Comparison of ENCODE assay signal across 11 cellular contexts in genomic region chr7:74059681-74060588, GRCh38. TPM values are rescaled to one million over a fixed set of nuclear protein-coding genes. Genes with fewer than 3 reads are reported as not detected.
DNase-seq lines count a peak whose midpoint lies in the region; ATAC-seq and TF ChIP-seq lines count a peak whose summit lies in the region.
"Had no signal": no experiment of that assay in that cellular context is flagged by ENCODE, and none has a peak within 500 bp of the region (broad histone marks: within the 10 kb centered on the region; RNA-seq: fewer than 3 reads in every experiment).

No MANE protein-coding gene starts in this region.

- DNase-seq in LNCaP clone FGC (ENCODE audit: low read depth) (peak; percentile 37), astrocyte of the spinal cord (ENCODE audit: low read depth, low spot score) (no peak), immature natural killer cell (no peak), stomach (peak; percentile 96), MM.1S (no peak), AG08395 (ENCODE audit: low spot score) (no peak)
- DNase-seq: stimulated activated naive CD4-positive, alpha-beta T cell treated with Interleukin-2 at 50 U/mL for 16 hours had no signal

- no peak for ATAC-seq in GM19035 (IDR thresholded peaks at IDR 0.05; ENCODE audit: unreplicated experiment)
- ATAC-seq in HG02840 (IDR thresholded peaks at IDR 0.05; ENCODE audit: low FRiP score, unreplicated experiment) = no peak
- ATAC-seq: activated T-helper 17 cell treated with anti-CD3 and anti-CD28 coated beads, Interleukin-2, amount 50 U/mL, for 72 hours had no signal

- H3K9me3 ChIP-seq in stomach = no peaks in the 10 kb centered on the region
- H3K9me3 ChIP-seq in MM.1S (replicated peaks; ENCODE audit: insufficient read depth, low read length) = no peaks in the 10 kb centered on the region

- no peaks in the 10 kb centered on the region for H3K79me2 ChIP-seq in MM.1S (ENCODE audit: low read length)

- in situ Hi-C loops in astrocyte of the spinal cord (cut with HindIII; ENCODE audit: low sequenced_read_pairs) = no loop called here

- H3K9ac ChIP-seq in MM.1S (ENCODE audit: low read length) = no peak overlapping the region

- peak; percentile 31; the same call in 1 of the 2 replicates for TF ChIP-seq CTCF in LNCaP clone FGC (IDR thresholded peaks at IDR 0.05; ENCODE audit: control insufficient read depth, extremely low read depth, insufficient read depth)
- peak; percentile 3 for TF ChIP-seq CTCF in astrocyte of the spinal cord (IDR thresholded peaks at IDR 0.05; ENCODE audit: low read depth, low read length)
- peak in 2 of 7 experiments; percentile 13 to 21 for TF ChIP-seq CTCF in stomach (IDR thresholded peaks at IDR 0.05)
- no peak for TF ChIP-seq CTCF in MM.1S (IDR thresholded peaks at IDR 0.05; ENCODE audit: low read length)

- no peaks in the 10 kb centered on the region for H3K36me3 Mint-ChIP-seq in immature natural killer cell
- H3K36me3 Mint-ChIP-seq: memory B cell had no signal

- no peaks in the 10 kb centered on the region for H3K9me2 ChIP-seq in MM.1S (replicated peaks; ENCODE audit: insufficient read depth, low read length)

- no peak for TF ChIP-seq EP300 in stomach (IDR thresholded peaks at IDR 0.05)

- no peaks in the 10 kb centered on the region for H3K27me3 ChIP-seq in stomach
- H3K27me3 ChIP-seq in MM.1S (replicated peaks; ENCODE audit: insufficient read depth, low read length) = peaks cover 42% of the 10 kb centered on the region

- H3K4me3 ChIP-seq in LNCaP clone FGC (ENCODE audit: low read depth, low read length) = no peak overlapping the region
- H3K4me3 ChIP-seq in astrocyte of the spinal cord (ENCODE audit: low read depth, low read length) = no peak overlapping the region
- peak overlapping the region in 1 of 4 donors; percentile 0 for H3K4me3 ChIP-seq in stomach
- no peak overlapping the region for H3K4me3 ChIP-seq in MM.1S (ENCODE audit: low read length)

- 26 to 49% (median 36%) methylated on average over 17 to 21 of the region's 21 CpGs for WGBS in stomach, 5 donors

- H3K27ac ChIP-seq in stomach (peak overlapping the region; percentile 92 to 95 (median 95)), MM.1S (ENCODE audit: low read length) (no peak overlapping the region)

- H3K4me2 ChIP-seq in MM.1S (ENCODE audit: low read depth, low read length) = no peak overlapping the region

- H3K4me3 Mint-ChIP-seq in immature natural killer cell = no peak overlapping the region
- H3K4me3 Mint-ChIP-seq: activated T-helper 17 cell treated with anti-CD3 and anti-CD28 coated beads, Interleukin-2, amount 50 U/mL, for 72 hours; memory B cell had no signal

- peaks cover 34 to 48% (median 41%) of the 10 kb centered on the region in 4 donors for H3K4me1 ChIP-seq in stomach
- no peaks in the 10 kb centered on the region for H3K4me1 ChIP-seq in MM.1S (ENCODE audit: low read length)

- intact Hi-C loops in stomach (cut with DNase I; ENCODE audit: low total_unique reads) = no loop called here

- peaks cover 7 to 10% (median 10%) of the 10 kb centered on the region in 3 donors for H3K27me3 Mint-ChIP-seq in immature natural killer cell (ENCODE audit: low read depth in 3 of 3)

- H3F3A ChIP-seq in MM.1S (ENCODE audit: insufficient read depth, low read length) = no peaks in the 10 kb centered on the region

- no peaks in the 10 kb centered on the region for H4K20me1 ChIP-seq in MM.1S (ENCODE audit: insufficient read depth, low read length)

- H2AFZ ChIP-seq in MM.1S (ENCODE audit: low read length) = no peak overlapping the region

- no peaks in the 10 kb centered on the region for H3K9me3 Mint-ChIP-seq in immature natural killer cell
- H3K9me3 Mint-ChIP-seq: activated T-helper 17 cell treated with anti-CD3 and anti-CD28 coated beads, Interleukin-2, amount 50 U/mL, for 72 hours; memory B cell had no signal

- H3K4me1 Mint-ChIP-seq in immature natural killer cell = peaks cover 8 to 20% of the 10 kb centered on the region in 2 donors
- H3K4me1 Mint-ChIP-seq: activated T-helper 17 cell treated with anti-CD3 and anti-CD28 coated beads, Interleukin-2, amount 50 U/mL, for 72 hours had no signal

- H3K36me3 ChIP-seq in stomach (peaks cover 15 to 78% (median 47%) of the 10 kb centered on the region in 4 donors), MM.1S (replicated peaks; ENCODE audit: insufficient read depth, low read length) (no peaks in the 10 kb centered on the region)

- TF ChIP-seq POLR2A in stomach (IDR thresholded peaks at IDR 0.05) = no peak

- peak overlapping the region in 4 of 6 donors; percentile 65 to 100 (median 80) for H3K27ac Mint-ChIP-seq in immature natural killer cell
- H3K27ac Mint-ChIP-seq: activated T-helper 17 cell treated with anti-CD3 and anti-CD28 coated beads, Interleukin-2, amount 50 U/mL, for 72 hours; memory B cell had no signal

RNA-seq across cellular contexts. Expression of gene LIMK1, which starts 23.7 kb away (rescaled TPM):
- polyA plus RNA-seq in immature natural killer cell (10 to 100 TPM in 2 of 3 donors, 1 to 10 TPM in 1; 8.2 to 38.1 (median 18.8) TPM), stomach (10 to 100 TPM in 1 of 3 donors, 1 to 10 TPM in 2; 6.0 to 26.6 (median 7.2) TPM)
- total RNA-seq in stomach = 10 to 100 TPM in 3 of 5 donors, 1 to 10 TPM in 2; 2.9 to 21.0 (median 10.1) TPM

RNA-seq across cellular contexts. Expression of gene ELN, which starts 32.0 kb away (rescaled TPM):
- polyA plus RNA-seq in immature natural killer cell (not detected), stomach (10 to 100 TPM; 19.4 to 57.6 (median 28.8) TPM)
- 100 to 1,000 TPM in 3 of 5 donors, 10 to 100 TPM in 2; 30.3 to 274 (median 122) TPM for total RNA-seq in stomach
- total RNA-seq: activated T-helper 17 cell treated with anti-CD3 and anti-CD28 coated beads, Interleukin-2, amount 50 U/mL, for 72 hours had no signal

Comparison
In these comparisons a context has a peak if more than half of its experiments do, and no peak if none do; other contexts are left out.
1. DNase-seq: peak in LNCaP clone FGC (single experiment) and stomach (single experiment); none in astrocyte of the spinal cord (single experiment), immature natural killer cell (0 of 3), MM.1S (single experiment) and AG08395 (single experiment).
2. RNA of gene ELN, which starts 32.0 kb away (polyA plus RNA-seq): 19.4 to 57.6 TPM in stomach; not detected in immature natural killer cell; every median in the first group is over 10 times any median in the second.